20 cellular contexts compared by ENCODE assay signal in the genomic region with DNA sequence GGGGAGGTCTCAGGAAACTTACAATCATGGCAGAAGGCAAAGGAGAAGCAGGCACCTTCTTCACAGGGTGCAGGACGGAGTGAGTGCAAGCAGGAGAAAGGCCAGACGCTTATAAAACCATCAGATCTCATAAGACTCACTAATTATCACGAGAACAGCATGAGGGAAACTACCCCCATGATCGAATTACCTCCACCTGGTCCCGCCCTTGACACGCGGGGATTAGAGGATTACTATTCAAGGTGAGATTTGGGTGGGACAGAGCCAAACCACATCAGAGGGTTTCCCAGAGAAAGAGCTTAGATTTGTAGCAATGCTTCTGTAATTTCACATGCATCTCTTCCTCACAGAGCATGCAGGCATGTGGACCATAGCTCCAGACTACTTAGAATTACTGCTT.
A peak's percentile ranks its signal among the peaks of the same experiment; 100 is the strongest.
DNase-seq lines count a peak whose midpoint lies in the region; ATAC-seq and TF ChIP-seq lines count a peak whose summit lies in the region.
"Had no signal": no experiment of that assay in that cellular context is flagged by ENCODE, and none has a peak within 500 bp of the region (broad histone marks: within the 10 kb centered on the region; RNA-seq: fewer than 3 reads in every experiment).

No MANE protein-coding gene starts in this region.

- H3K4me1 Mint-ChIP-seq in GM23338 = peaks cover 14% of the 10 kb centered on the region
- peaks cover 15% of the 10 kb centered on the region for H3K4me1 Mint-ChIP-seq in WTC11
- H3K4me1 Mint-ChIP-seq: CD14-positive monocyte had no signal

- no peak overlapping the region for H3K27ac ChIP-seq in GM23338 (ENCODE audit: low read depth)
- H3K27ac ChIP-seq in left ventricle myocardium inferior (replicated peaks) = no peak overlapping the region
- H3K27ac ChIP-seq: A549, HL-60 had no signal

- H3K36me3 Mint-ChIP-seq in GM23338 (ENCODE audit: low read depth) (no peaks in the 10 kb centered on the region), WTC11 (peaks cover 3% of the 10 kb centered on the region)
- H3K36me3 Mint-ChIP-seq: CD14-positive monocyte; CD8-positive, alpha-beta T cell had no signal

- no peak overlapping the region for H3K4me3 ChIP-seq in GM23338
- H3K4me3 ChIP-seq in left ventricle myocardium inferior = no peak overlapping the region
- H3K4me3 ChIP-seq: A549, K562 had no signal

- no peaks in the 10 kb centered on the region for H3K36me3 ChIP-seq in GM23338 (ENCODE audit: insufficient read depth)
- H3K36me3 ChIP-seq in left ventricle myocardium inferior = no peaks in the 10 kb centered on the region

- POLR2A ChIA-PET in WTC11 (lab: Charles Lee) = no interaction called here

- H3K79me2 ChIP-seq in GM23338 (replicated peaks; ENCODE audit: insufficient read depth) = no peaks in the 10 kb centered on the region

- intact Hi-C loops in left ventricle myocardium inferior (cut with micrococcal nuclease) = no loop called here

- H3K9me3 ChIP-seq in left ventricle myocardium inferior (replicated peaks) = no peaks in the 10 kb centered on the region
- H3K9me3 ChIP-seq: A549, Caco-2 had no signal

- H3K9me3 Mint-ChIP-seq in GM23338 = no peaks in the 10 kb centered on the region; the same call in 2 of the 3 replicates
- H3K9me3 Mint-ChIP-seq in WTC11 = peaks cover 8% of the 10 kb centered on the region
- H3K9me3 Mint-ChIP-seq: CD8-positive, alpha-beta T cell had no signal

- H3K27ac Mint-ChIP-seq in GM23338 = no peak overlapping the region
- no peak overlapping the region for H3K27ac Mint-ChIP-seq in WTC11
- H3K27ac Mint-ChIP-seq: CD14-positive monocyte; CD8-positive, alpha-beta T cell; HFFc6 had no signal

- H3K9me2 ChIP-seq in GM23338 (ENCODE audit: insufficient read depth) = peaks cover under 1% of the 10 kb centered on the region; the same call in 1 of the 2 replicates

- H3K4me1 ChIP-seq in GM23338 (ENCODE audit: insufficient read depth) (no peaks in the 10 kb centered on the region; the same call in 1 of the 2 replicates), left ventricle myocardium inferior (no peaks in the 10 kb centered on the region)
- H3K4me1 ChIP-seq: A549, Caco-2 had no signal

- DNase-seq in GM23338 (ENCODE audit: low spot score) (peak; percentile 4), NCI-H524 treated with DMSO at 0.1 percent for 48 hours (lab: John Stamatoyannopoulos, UW) (peak; percentile 63), WTC11 (ENCODE audit: low spot score) (no peak), left ventricle myocardium inferior (no peak), GM19238 (ENCODE audit: insufficient read length, low spot score) (no peak), HT-29 (ENCODE audit: low spot score) (no peak)
- DNase-seq: Caco-2; CD8-positive, alpha-beta T cell; DMS153; DMS79 treated with DMSO at 0.1 percent for 48 hours; EL; GOT3; HCEC 1CT; HFFc6; Kasumi-1 had no signal

- H3K4me3 Mint-ChIP-seq in GM23338 = no peak overlapping the region
- H3K4me3 Mint-ChIP-seq in WTC11 = no peak overlapping the region
- H3K4me3 Mint-ChIP-seq: CD14-positive monocyte; CD8-positive, alpha-beta T cell; HFFc6 had no signal

- no peak overlapping the region for H3K4me2 ChIP-seq in GM23338
- H3K4me2 ChIP-seq: A549 had no signal

- TF ChIP-seq CTCF in GM23338 (conservative IDR thresholded peaks at IDR 0.05; ENCODE audit: low read depth in 2 of 2) = no peak
- TF ChIP-seq CTCF in WTC11 (IDR thresholded peaks at IDR 0.05) = no peak
- no peak for TF ChIP-seq CTCF in left ventricle myocardium inferior (IDR thresholded peaks at IDR 0.05; ENCODE audit: borderline replicate concordance)

- ATAC-seq in GM23338 = no peak; the same call in 2 of the 3 replicates
- ATAC-seq in WTC11 = peak; percentile 47
- no peak for ATAC-seq in GM21447 (IDR thresholded peaks at IDR 0.05; ENCODE audit: unreplicated experiment)
- ATAC-seq: A549; CD8-positive, alpha-beta T cell; K562 had no signal

- peak overlapping the region; percentile 85 for H2AFZ ChIP-seq in GM23338

- CTCF ChIA-PET in WTC11 (lab: Charles Lee) = interaction anchor here (0.6 to 1.7 kb wide), 2 partner anchors 23 to 322 kb away, joined by 3 to 5 read pairs; no protein-coding TSS in a partner anchor

- no peaks in the 10 kb centered on the region for H4K20me1 ChIP-seq in GM23338 (replicated peaks; ENCODE audit: insufficient read depth)

- H3K27me3 Mint-ChIP-seq in GM23338 (ENCODE audit: insufficient read depth, low read depth, poor library complexity) (no peaks in the 10 kb centered on the region), WTC11 (ENCODE audit: low read depth) (no peaks in the 10 kb centered on the region)

- H3K27me3 ChIP-seq in GM23338 (ENCODE audit: insufficient read depth) (no peaks in the 10 kb centered on the region), left ventricle myocardium inferior (ENCODE audit: low read depth) (peaks cover 12% of the 10 kb centered on the region)

- H3F3A ChIP-seq in GM23338 (replicated peaks; ENCODE audit: low read depth) = no peaks in the 10 kb centered on the region

TF ChIP-seq in GM23338, 12 proteins besides CTCF, POLR2A, EP300 and RAD21 (continues in another document):
- TF ChIP-seq ZNF114 (CRISPR knock-in tag; IDR thresholded peaks at IDR 0.05) (no peak), ZNF331 (CRISPR knock-in tag; IDR thresholded peaks at IDR 0.05; ENCODE audit: low read depth) (no peak)
- TF ChIP-seq, protein P1, sequence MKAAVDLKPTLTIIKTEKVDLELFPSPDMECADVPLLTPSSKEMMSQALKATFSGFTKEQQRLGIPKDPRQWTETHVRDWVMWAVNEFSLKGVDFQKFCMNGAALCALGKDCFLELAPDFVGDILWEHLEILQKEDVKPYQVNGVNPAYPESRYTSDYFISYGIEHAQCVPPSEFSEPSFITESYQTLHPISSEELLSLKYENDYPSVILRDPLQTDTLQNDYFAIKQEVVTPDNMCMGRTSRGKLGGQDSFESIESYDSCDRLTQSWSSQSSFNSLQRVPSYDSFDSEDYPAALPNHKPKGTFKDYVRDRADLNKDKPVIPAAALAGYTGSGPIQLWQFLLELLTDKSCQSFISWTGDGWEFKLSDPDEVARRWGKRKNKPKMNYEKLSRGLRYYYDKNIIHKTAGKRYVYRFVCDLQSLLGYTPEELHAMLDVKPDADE (IDR thresholded peaks at IDR 0.05) = no peak

TF ChIP-seq in WTC11, 78 proteins besides CTCF, POLR2A, EP300 and RAD21 (continues in another document):
- TF ChIP-seq ETV6 (CRISPR knock-in tag; IDR thresholded peaks at IDR 0.05) (no peak), SOX15 (CRISPR knock-in tag; IDR thresholded peaks at IDR 0.05) (no peak), IRF2 (CRISPR knock-in tag; IDR thresholded peaks at IDR 0.05; ENCODE audit: borderline replicate concordance, low read depth) (no peak), ZNF671 (CRISPR knock-in tag; IDR thresholded peaks at IDR 0.05) (no peak)
- TF ChIP-seq, protein P2, sequence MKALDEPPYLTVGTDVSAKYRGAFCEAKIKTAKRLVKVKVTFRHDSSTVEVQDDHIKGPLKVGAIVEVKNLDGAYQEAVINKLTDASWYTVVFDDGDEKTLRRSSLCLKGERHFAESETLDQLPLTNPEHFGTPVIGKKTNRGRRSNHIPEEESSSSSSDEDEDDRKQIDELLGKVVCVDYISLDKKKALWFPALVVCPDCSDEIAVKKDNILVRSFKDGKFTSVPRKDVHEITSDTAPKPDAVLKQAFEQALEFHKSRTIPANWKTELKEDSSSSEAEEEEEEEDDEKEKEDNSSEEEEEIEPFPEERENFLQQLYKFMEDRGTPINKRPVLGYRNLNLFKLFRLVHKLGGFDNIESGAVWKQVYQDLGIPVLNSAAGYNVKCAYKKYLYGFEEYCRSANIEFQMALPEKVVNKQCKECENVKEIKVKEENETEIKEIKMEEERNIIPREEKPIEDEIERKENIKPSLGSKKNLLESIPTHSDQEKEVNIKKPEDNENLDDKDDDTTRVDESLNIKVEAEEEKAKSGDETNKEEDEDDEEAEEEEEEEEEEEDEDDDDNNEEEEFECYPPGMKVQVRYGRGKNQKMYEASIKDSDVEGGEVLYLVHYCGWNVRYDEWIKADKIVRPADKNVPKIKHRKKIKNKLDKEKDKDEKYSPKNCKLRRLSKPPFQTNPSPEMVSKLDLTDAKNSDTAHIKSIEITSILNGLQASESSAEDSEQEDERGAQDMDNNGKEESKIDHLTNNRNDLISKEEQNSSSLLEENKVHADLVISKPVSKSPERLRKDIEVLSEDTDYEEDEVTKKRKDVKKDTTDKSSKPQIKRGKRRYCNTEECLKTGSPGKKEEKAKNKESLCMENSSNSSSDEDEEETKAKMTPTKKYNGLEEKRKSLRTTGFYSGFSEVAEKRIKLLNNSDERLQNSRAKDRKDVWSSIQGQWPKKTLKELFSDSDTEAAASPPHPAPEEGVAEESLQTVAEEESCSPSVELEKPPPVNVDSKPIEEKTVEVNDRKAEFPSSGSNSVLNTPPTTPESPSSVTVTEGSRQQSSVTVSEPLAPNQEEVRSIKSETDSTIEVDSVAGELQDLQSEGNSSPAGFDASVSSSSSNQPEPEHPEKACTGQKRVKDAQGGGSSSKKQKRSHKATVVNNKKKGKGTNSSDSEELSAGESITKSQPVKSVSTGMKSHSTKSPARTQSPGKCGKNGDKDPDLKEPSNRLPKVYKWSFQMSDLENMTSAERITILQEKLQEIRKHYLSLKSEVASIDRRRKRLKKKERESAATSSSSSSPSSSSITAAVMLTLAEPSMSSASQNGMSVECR (CRISPR knock-in tag; IDR thresholded peaks at IDR 0.05; ENCODE audit: borderline replicate concordance) = no peak
- TF ChIP-seq, protein P3, sequence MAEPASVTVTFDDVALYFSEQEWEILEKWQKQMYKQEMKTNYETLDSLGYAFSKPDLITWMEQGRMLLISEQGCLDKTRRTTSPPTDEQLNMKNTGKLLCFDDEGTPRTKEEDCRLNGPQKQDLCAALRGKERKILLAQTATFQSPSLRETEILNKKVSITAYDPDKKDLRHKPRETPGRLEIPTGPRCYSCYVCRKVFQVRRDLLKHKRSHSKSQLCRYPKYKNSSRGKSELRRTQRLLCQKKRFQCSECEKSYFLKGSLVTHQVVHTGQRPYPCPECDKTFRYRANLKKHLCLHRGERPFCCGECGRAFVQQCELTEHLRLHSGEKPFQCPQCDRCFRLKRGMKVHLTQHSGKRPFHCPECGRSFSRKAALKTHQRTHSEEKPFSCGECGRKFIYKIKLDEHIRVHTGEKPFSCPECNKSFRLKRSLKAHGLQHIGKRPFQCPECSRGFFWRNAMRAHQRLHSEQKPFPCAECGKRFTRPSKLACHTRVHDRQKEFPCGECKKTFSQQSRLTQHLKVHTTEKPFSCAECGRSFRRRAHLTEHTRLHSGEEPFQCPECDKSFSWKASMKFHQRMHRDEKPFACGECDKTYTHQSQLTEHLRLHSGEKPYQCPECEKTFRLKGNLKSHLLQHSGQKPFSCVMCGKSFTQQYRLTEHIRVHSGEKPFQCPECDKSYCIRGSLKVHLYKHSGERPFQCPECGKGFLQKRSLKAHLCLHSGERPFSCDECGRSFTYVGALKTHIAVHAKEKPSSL (CRISPR knock-in tag; conservative IDR thresholded peaks at IDR 0.05) = no peak
- TF ChIP-seq, protein P4, sequence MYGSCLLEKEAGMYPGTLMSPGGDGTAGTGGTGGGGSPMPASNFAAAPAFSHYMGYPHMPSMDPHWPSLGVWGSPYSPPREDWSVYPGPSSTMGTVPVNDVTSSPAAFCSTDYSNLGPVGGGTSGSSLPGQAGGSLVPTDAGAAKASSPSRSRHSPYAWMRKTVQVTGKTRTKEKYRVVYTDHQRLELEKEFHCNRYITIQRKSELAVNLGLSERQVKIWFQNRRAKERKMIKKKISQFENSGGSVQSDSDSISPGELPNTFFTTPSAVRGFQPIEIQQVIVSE (CRISPR knock-in tag; IDR thresholded peaks at IDR 0.05; ENCODE audit: borderline replicate concordance) = no peak

Comparison
In these comparisons a context has a peak if more than half of its experiments do, and no peak if none do; other contexts are left out.
1. DNase-seq: peak in GM23338 (single experiment) and NCI-H524 treated with DMSO at 0.1 percent for 48 hours (single experiment); none in WTC11 (single experiment), left ventricle myocardium inferior (single experiment), GM19238 (single experiment) and HT-29 (single experiment).